3 cellular contexts compared by ENCODE assay signal in genomic region chr1:86317926-86318325, GRCh38.
TF ChIP-seq lines count a peak whose summit lies in the region.

No MANE protein-coding gene starts in this region.

TF ChIP-seq in A549, 52 proteins besides CTCF, POLR2A, EP300 and RAD21:
- peak; percentile 83 for TF ChIP-seq MAFK (IDR thresholded peaks at IDR 0.05; ENCODE audit: partially characterized antibody)
- no peak for TF ChIP-seq USF2 (IDR thresholded peaks at IDR 0.05)
- no peak for TF ChIP-seq HOXB13 (CRISPR knock-in tag; IDR thresholded peaks at IDR 0.05; ENCODE audit: low read depth)
- TF ChIP-seq ESRRA (IDR thresholded peaks at IDR 0.05; ENCODE audit: borderline replicate concordance, low read length), result no peak
TF ChIP-seq in A549: peak in this region for 1.

TF ChIP-seq in IMR-90, 13 proteins besides CTCF, POLR2A, EP300 and RAD21:
- TF ChIP-seq MAFK (IDR thresholded peaks at IDR 0.05; ENCODE audit: low read depth, low read length), result peak; percentile 94
- no peak for TF ChIP-seq BHLHE40 (IDR thresholded peaks at IDR 0.05; ENCODE audit: low read depth, low read length)

TF ChIP-seq in H1, 55 proteins besides CTCF, POLR2A, EP300 and RAD21:
- TF ChIP-seq GTF2F1 (IDR thresholded peaks at IDR 0.05; ENCODE audit: borderline replicate concordance, low read depth, low read length) (no peak), KDM5A (IDR thresholded peaks at IDR 0.05; ENCODE audit: low read length) (no peak), SP1 (IDR thresholded peaks at IDR 0.05; ENCODE audit: low read depth, low read length) (no peak), CTBP2 (IDR thresholded peaks at IDR 0.05; ENCODE audit: borderline replicate concordance, insufficient read depth, insufficient read length, low read length) (no peak), TAF7 (optimal IDR thresholded peaks at IDR 0.05; ENCODE audit: borderline replicate concordance, low read depth, low read length) (no peak), SP4 (IDR thresholded peaks at IDR 0.05; ENCODE audit: low read length) (no peak), MAFK (IDR thresholded peaks at IDR 0.05; ENCODE audit: low read depth, low read length) (peak; percentile 70; the same call in 1 of the 2 replicates)
